Comparison of ENCODE assay signal across 2 cellular contexts in genomic region chr17:58323420-58324408, GRCh38.
TF ChIP-seq lines count a peak whose summit lies in the region.

No MANE protein-coding gene starts in this region.

TF ChIP-seq in liver, 16 proteins besides CTCF, POLR2A, EP300 and RAD21:
- TF ChIP-seq TAF1 (conservative IDR thresholded peaks at IDR 0.05) (no peak), YY1 (IDR thresholded peaks at IDR 0.05) (no peak), EGR1 (IDR thresholded peaks at IDR 0.05; ENCODE audit: low read depth in 2 of 2) (no peak), NR2F2 (IDR thresholded peaks at IDR 0.05) (no peak), RXRA (IDR thresholded peaks at IDR 0.05) (no peak), FOXA2 (IDR thresholded peaks at IDR 0.05) (no peak), JUND (IDR thresholded peaks at IDR 0.05) (no peak), HNF4G (IDR thresholded peaks at IDR 0.05) (no peak), HNF4A (conservative IDR thresholded peaks at IDR 0.05) (no peak), ZBTB33 (IDR thresholded peaks at IDR 0.05) (no peak), FOXA1 (IDR thresholded peaks at IDR 0.05) (no peak), SP1 (IDR thresholded peaks at IDR 0.05) (no peak), GABPA (IDR thresholded peaks at IDR 0.05 in 1 of 2, conservative IDR thresholded peaks at IDR 0.05 in 1 of 2) (no peak), ATF3 (IDR thresholded peaks at IDR 0.05) (no peak)
- TF ChIP-seq, protein P1, sequence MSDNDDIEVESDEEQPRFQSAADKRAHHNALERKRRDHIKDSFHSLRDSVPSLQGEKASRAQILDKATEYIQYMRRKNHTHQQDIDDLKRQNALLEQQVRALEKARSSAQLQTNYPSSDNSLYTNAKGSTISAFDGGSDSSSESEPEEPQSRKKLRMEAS (IDR thresholded peaks at IDR 0.05): no peak
- TF ChIP-seq, protein P2, sequence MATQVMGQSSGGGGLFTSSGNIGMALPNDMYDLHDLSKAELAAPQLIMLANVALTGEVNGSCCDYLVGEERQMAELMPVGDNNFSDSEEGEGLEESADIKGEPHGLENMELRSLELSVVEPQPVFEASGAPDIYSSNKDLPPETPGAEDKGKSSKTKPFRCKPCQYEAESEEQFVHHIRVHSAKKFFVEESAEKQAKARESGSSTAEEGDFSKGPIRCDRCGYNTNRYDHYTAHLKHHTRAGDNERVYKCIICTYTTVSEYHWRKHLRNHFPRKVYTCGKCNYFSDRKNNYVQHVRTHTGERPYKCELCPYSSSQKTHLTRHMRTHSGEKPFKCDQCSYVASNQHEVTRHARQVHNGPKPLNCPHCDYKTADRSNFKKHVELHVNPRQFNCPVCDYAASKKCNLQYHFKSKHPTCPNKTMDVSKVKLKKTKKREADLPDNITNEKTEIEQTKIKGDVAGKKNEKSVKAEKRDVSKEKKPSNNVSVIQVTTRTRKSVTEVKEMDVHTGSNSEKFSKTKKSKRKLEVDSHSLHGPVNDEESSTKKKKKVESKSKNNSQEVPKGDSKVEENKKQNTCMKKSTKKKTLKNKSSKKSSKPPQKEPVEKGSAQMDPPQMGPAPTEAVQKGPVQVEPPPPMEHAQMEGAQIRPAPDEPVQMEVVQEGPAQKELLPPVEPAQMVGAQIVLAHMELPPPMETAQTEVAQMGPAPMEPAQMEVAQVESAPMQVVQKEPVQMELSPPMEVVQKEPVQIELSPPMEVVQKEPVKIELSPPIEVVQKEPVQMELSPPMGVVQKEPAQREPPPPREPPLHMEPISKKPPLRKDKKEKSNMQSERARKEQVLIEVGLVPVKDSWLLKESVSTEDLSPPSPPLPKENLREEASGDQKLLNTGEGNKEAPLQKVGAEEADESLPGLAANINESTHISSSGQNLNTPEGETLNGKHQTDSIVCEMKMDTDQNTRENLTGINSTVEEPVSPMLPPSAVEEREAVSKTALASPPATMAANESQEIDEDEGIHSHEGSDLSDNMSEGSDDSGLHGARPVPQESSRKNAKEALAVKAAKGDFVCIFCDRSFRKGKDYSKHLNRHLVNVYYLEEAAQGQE (IDR thresholded peaks at IDR 0.05): no peak
TF ChIP-seq in liver: peak in this region for 0.

TF ChIP-seq in HepG2, 621 proteins besides CTCF, POLR2A, EP300 and RAD21:
- TF ChIP-seq ZNF333 (CRISPR knock-in tag; IDR thresholded peaks at IDR 0.05; ENCODE audit: borderline replicate concordance) (no peak), SRSF4 (IDR thresholded peaks at IDR 0.05; ENCODE audit: low read depth, low read length, poor library complexity, severe bottlenecking) (no peak)
TF ChIP-seq in HepG2: peak in this region for 0.
